ENCODE assay signal across 16 cellular contexts in the genomic region with DNA sequence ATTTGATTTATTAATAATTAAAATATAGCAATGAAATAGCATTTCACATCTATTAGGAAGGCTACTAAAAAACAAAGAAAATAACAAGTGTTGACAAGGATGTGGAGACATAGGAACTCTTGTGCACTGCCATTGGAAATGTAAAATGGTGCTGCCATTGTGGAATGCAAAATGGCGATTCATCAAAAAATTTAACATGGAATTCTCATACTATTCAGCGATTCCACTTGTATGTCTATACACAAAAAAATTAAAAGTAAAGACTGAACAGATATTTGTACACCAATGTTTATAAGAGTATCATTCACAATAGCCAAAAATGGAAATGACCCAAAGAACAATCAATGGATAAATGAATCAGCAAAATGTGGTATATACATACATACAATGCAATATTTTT.
"Had no signal": no experiment of that assay in that cellular context is flagged by ENCODE, and none has a peak within 500 bp of the region (broad histone marks: within the 10 kb centered on the region; RNA-seq: fewer than 3 reads in every experiment).

No MANE protein-coding gene starts in this region.

- H3K36me3 ChIP-seq: colonic mucosa had no signal

- H3K27ac ChIP-seq: body of pancreas, colonic mucosa, SK-N-MC had no signal

- H3K27me3 Mint-ChIP-seq: activated CD4-positive, alpha-beta memory T cell treated with anti-CD3 and anti-CD28 coated beads for 36 hours; stimulated activated naive B cell treated with anti-CD40 and anti-IgM and Interleukin-4, amounts not matched to agents 10 μg/mL and 1 μg/mL and 100 μg/mL, for 72 hours had no signal

- H3K4me3 ChIP-seq: body of pancreas, colonic mucosa, lung, SK-N-MC had no signal

- H3K9me3 Mint-ChIP-seq: activated CD4-positive, alpha-beta memory T cell treated with anti-CD3 and anti-CD28 coated beads for 36 hours; neural crest cell had no signal

- H3K27me3 ChIP-seq: body of pancreas, colonic mucosa had no signal

- H3K27ac Mint-ChIP-seq: stimulated activated naive B cell treated with anti-CD40 and anti-IgM and Interleukin-4, amounts not matched to agents 10 μg/mL and 1 μg/mL and 100 μg/mL, for 72 hours had no signal

- FAIRE-seq: kidney had no signal

- H3K36me3 Mint-ChIP-seq: activated CD4-positive, alpha-beta memory T cell treated with anti-CD3 and anti-CD28 coated beads for 36 hours had no signal

- H3K4me3 Mint-ChIP-seq: activated CD4-positive, alpha-beta memory T cell treated with anti-CD3 and anti-CD28 coated beads for 36 hours; neural crest cell; stimulated activated naive B cell treated with anti-CD40 and anti-IgM and Interleukin-4, amounts not matched to agents 10 μg/mL and 1 μg/mL and 100 μg/mL, for 72 hours had no signal

- DNase-seq: activated CD4-positive, alpha-beta memory T cell treated with anti-CD3 and anti-CD28 coated beads for 36 hours; activated gamma-delta T cell; activated T-cell treated with anti-CD3 and anti-CD28 coated beads, Interleukin-2, amount 50 U/mL, for 48 hours; body of pancreas; colonic mucosa; erythroblast; foreskin melanocyte; glutamatergic neuron; hypothalamus; kidney; retina; stimulated activated naive B cell treated with anti-CD40 and anti-IgM and Interleukin-4, amounts not matched to agents 10 μg/mL and 1 μg/mL and 100 μg/mL, for 72 hours had no signal

- H3K4me1 ChIP-seq: body of pancreas, colonic mucosa had no signal

- ATAC-seq: activated naive CD4-positive, alpha-beta T cell treated with anti-CD3 and anti-CD28 coated beads, Interleukin-2, amount 50 U/mL, for 72 hours; body of pancreas had no signal

- H3K9me3 ChIP-seq: body of pancreas, colonic mucosa had no signal
